ENCODE assay signal across 28 cellular contexts in the genomic region with DNA sequence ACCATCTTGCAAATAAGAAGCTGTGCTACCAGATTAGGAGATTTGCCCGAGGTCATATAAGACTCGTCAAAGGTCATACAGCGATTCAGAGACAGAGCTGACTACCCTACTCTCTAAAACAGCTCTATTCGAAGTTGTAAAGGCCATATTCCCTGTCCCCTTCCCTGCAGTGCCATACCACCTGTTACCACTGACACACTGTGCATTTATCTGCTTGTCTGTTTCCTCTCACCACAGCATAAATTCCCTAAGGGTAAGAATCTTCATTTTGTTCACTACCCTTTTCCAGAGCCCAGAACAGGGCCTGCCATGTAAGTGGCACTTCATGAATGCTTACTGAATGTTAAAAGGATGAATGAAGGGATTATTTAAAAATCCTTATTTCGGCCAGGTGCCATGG.
"Had no signal": no experiment of that assay in that cellular context is flagged by ENCODE, and none has a peak within 500 bp of the region (broad histone marks: within the 10 kb centered on the region; RNA-seq: fewer than 3 reads in every experiment).

No MANE protein-coding gene starts in this region.

- H3K36me3 Mint-ChIP-seq: activated CD4-positive, alpha-beta memory T cell treated with anti-CD3 and anti-CD28 coated beads for 36 hours; activated CD8-positive, alpha-beta memory T cell treated with anti-CD3 and anti-CD28 coated beads, Interleukin-2, amount 10 ng/mL, durations not matched to agents 7 days and 5 days; activated naive CD8-positive, alpha-beta T cell treated with anti-CD3 and anti-CD28 coated beads, Interleukin-2, amount 10 ng/mL, durations not matched to agents 7 days and 5 days had no signal

- FAIRE-seq: RCC 7860 had no signal

- H3K27me3 Mint-ChIP-seq: activated B cell treated with CpG ODN at 0.5 μM for 24 hours; activated CD4-positive, alpha-beta memory T cell treated with anti-CD3 and anti-CD28 coated beads for 36 hours had no signal

- H3K9me3 Mint-ChIP-seq: activated B cell treated with CpG ODN at 0.5 μM for 24 hours; activated CD4-positive, alpha-beta memory T cell treated with anti-CD3 and anti-CD28 coated beads for 36 hours; activated naive CD8-positive, alpha-beta T cell treated with anti-CD3 and anti-CD28 coated beads, Interleukin-2, amount 10 ng/mL, durations not matched to agents 7 days and 5 days had no signal

- H3K27ac Mint-ChIP-seq: activated B cell treated with CpG ODN at 0.5 μM for 24 hours; activated CD4-positive, alpha-beta memory T cell treated with anti-CD3 and anti-CD28 coated beads for 36 hours; activated CD8-positive, alpha-beta memory T cell treated with anti-CD3 and anti-CD28 coated beads, Interleukin-2, amount 10 ng/mL, durations not matched to agents 7 days and 5 days; activated naive CD8-positive, alpha-beta T cell treated with anti-CD3 and anti-CD28 coated beads, Interleukin-2, amount 10 ng/mL, durations not matched to agents 7 days and 5 days had no signal

- ATAC-seq: activated CD8-positive, alpha-beta memory T cell treated with anti-CD3 and anti-CD28 coated beads, Interleukin-2, amount 10 ng/mL, durations not matched to agents 7 days and 5 days; body of pancreas had no signal

- DNase-seq: activated B cell treated with CpG ODN at 0.5 μM for 24 hours; activated CD4-positive, alpha-beta memory T cell treated with anti-CD3 and anti-CD28 coated beads for 36 hours; activated CD4-positive, alpha-beta T cell treated with anti-CD3 and anti-CD28 coated beads for 4 hours; activated CD4-positive, alpha-beta T cell treated with anti-CD3 and anti-CD28 coated beads, Interleukin-2, amount 50 U/mL, for 1 hour; activated CD4-positive, CD25-positive, alpha-beta regulatory T cell treated with anti-CD3 and anti-CD28 coated beads, Interleukin-2, amount 50 U/mL, for 72 hours; activated CD8-positive, alpha-beta memory T cell treated with anti-CD3 and anti-CD28 coated beads, Interleukin-2, amount 10 ng/mL, durations not matched to agents 7 days and 5 days; activated CD8-positive, alpha-beta memory T cell treated with anti-CD3 and anti-CD28 coated beads, Interleukin-2, amount 50 U/mL, for 48 hours; activated effector memory CD4-positive, alpha-beta T cell treated with Interleukin-2 at 50 U/mL for 16 hours; activated naive CD4-positive, alpha-beta T cell treated with anti-CD3 and anti-CD28 coated beads, Interleukin-2, amount 50 U/mL, for 16 hours; activated naive CD8-positive, alpha-beta T cell treated with anti-CD3 and anti-CD28 coated beads, Interleukin-2, amount 10 ng/mL, durations not matched to agents 7 days and 5 days; activated T-cell treated with anti-CD3 and anti-CD28 coated beads, Interleukin-2, amount 50 U/mL, for 48 hours; body of pancreas; Kasumi-1; NCI-H1105; NCI-H1417 treated with DMSO at 0.1 percent for 48 hours; NCI-H187 treated with DMSO at 0.1 percent for 48 hours; NCI-H2081; NCI-H226; NCI-H446 treated with DMSO at 0.1 percent for 48 hours; PC-9; Right ventricle myocardium superior; SW 1271; T-helper 1 cell; T-helper 2 cell; T-helper 9 cell had no signal

- H3K4me3 ChIP-seq: ascending aorta, body of pancreas, breast epithelium, PC-9 had no signal

- H3K4me3 Mint-ChIP-seq: activated B cell treated with CpG ODN at 0.5 μM for 24 hours; activated CD4-positive, alpha-beta memory T cell treated with anti-CD3 and anti-CD28 coated beads for 36 hours; activated CD8-positive, alpha-beta memory T cell treated with anti-CD3 and anti-CD28 coated beads, Interleukin-2, amount 10 ng/mL, durations not matched to agents 7 days and 5 days; activated naive CD8-positive, alpha-beta T cell treated with anti-CD3 and anti-CD28 coated beads, Interleukin-2, amount 10 ng/mL, durations not matched to agents 7 days and 5 days had no signal
